In genomic region chr16:22098538-22099255, GRCh38 we compare ENCODE assay signal across 9 cellular contexts. TPM values are rescaled to one million over a fixed set of nuclear protein-coding genes. Genes with fewer than 3 reads are reported as not detected.
DNase-seq lines count a peak whose midpoint lies in the region; ATAC-seq, FAIRE-seq and TF ChIP-seq lines count a peak whose summit lies in the region.
"Had no signal": no experiment of that assay in that cellular context is flagged by ENCODE, and none has a peak within 500 bp of the region (broad histone marks: within the 10 kb centered on the region; RNA-seq: fewer than 3 reads in every experiment).

No MANE protein-coding gene starts in this region.

- WGBS in thyroid gland, 2 donors: 50 to 59% methylated on average over 8 of the region's 8 CpGs

- H3K4me1 Mint-ChIP-seq in CD4-positive, CD25-positive, alpha-beta regulatory T cell: peaks cover 0 to 4% (median 1%) of the 10 kb centered on the region in 4 donors

- H3K27me3 ChIP-seq in CD4-positive, CD25-positive, alpha-beta regulatory T cell (ENCODE audit: control insufficient read depth, insufficient read depth, low read length): peaks cover 9% of the 10 kb centered on the region
- H3K27me3 ChIP-seq in ascending aorta: no peaks in the 10 kb centered on the region
- no peaks in the 10 kb centered on the region for H3K27me3 ChIP-seq in thyroid gland

- no peaks in the 10 kb centered on the region for H3K36me3 Mint-ChIP-seq in CD4-positive, CD25-positive, alpha-beta regulatory T cell

- intact Hi-C loops in ascending aorta (cut with DNase I) (no loop called here), thyroid gland (cut with DNase I) (loop anchor here (5.0 to 10.0 kb wide), 2 partner anchors 86 to 101 kb away; no protein-coding TSS in a partner anchor)

- no peak for TF ChIP-seq POLR2A in thyroid gland (IDR thresholded peaks at IDR 0.05)

- H3K27ac Mint-ChIP-seq in CD4-positive, CD25-positive, alpha-beta regulatory T cell: no peak overlapping the region

- ATAC-seq in CD4-positive, CD25-positive, alpha-beta regulatory T cell (ENCODE audit: low read depth in 2 of 2): peak; percentile 58 to 71
- ATAC-seq in GM19351 (IDR thresholded peaks at IDR 0.05; ENCODE audit: unreplicated experiment): no peak

- H3K4me3 Mint-ChIP-seq in CD4-positive, CD25-positive, alpha-beta regulatory T cell: peak overlapping the region in 1 of 4 donors; percentile 41

- peak; percentile 68 for FAIRE-seq in GM19239 (lab: Jason Lieb, UNC)

- no peaks in the 10 kb centered on the region for H3K36me3 ChIP-seq in CD4-positive, CD25-positive, alpha-beta regulatory T cell (ENCODE audit: control insufficient read depth, insufficient read depth, low read length)
- H3K36me3 ChIP-seq in ascending aorta (no peaks in the 10 kb centered on the region), thyroid gland (no peaks in the 10 kb centered on the region)
- H3K36me3 ChIP-seq: neutrophil had no signal

- no peak overlapping the region for H3K27ac ChIP-seq in CD4-positive, CD25-positive, alpha-beta regulatory T cell (ENCODE audit: insufficient read depth, low read length, poor library complexity, severe bottlenecking)
- H3K27ac ChIP-seq in ascending aorta (no peak overlapping the region), thyroid gland (no peak overlapping the region)
- H3K27ac ChIP-seq: neutrophil had no signal

- no peak overlapping the region for H3K4me3 ChIP-seq in CD4-positive, CD25-positive, alpha-beta regulatory T cell (ENCODE audit: low read depth, low read length)
- H3K4me3 ChIP-seq in ascending aorta (no peak overlapping the region), thyroid gland (replicated peaks in 1 of 3) (no peak overlapping the region)

- H3K9me3 Mint-ChIP-seq in CD4-positive, CD25-positive, alpha-beta regulatory T cell: no peaks in the 10 kb centered on the region

- no peaks in the 10 kb centered on the region for H3K9me3 ChIP-seq in CD4-positive, CD25-positive, alpha-beta regulatory T cell (ENCODE audit: control insufficient read depth in 2 of 2, low read length in 2 of 2)
- H3K9me3 ChIP-seq in ascending aorta: no peaks in the 10 kb centered on the region
- H3K9me3 ChIP-seq in thyroid gland: no peaks in the 10 kb centered on the region
- H3K9me3 ChIP-seq: neutrophil had no signal

- DNase-seq in CD4-positive, CD25-positive, alpha-beta regulatory T cell: peak in 2 of 3 donors; percentile 49 to 65
- DNase-seq in GM19239 (ENCODE audit: insufficient read length, low spot score) (peak; percentile 41), NCI-H345 treated with DMSO at 0.1 percent for 48 hours (lab: John Stamatoyannopoulos, UW; ENCODE audit: unreplicated experiment) (peak; percentile 20), ascending aorta (ENCODE audit: low spot score in 2 of 2) (no peak), iPS-NIHi7 (ENCODE audit: extremely low spot score) (peak; percentile 79), thyroid gland (no peak)
- DNase-seq in effector CD4-positive, alpha-beta T cell: no peak

- no peaks in the 10 kb centered on the region for H3K4me1 ChIP-seq in CD4-positive, CD25-positive, alpha-beta regulatory T cell (ENCODE audit: control insufficient read depth, insufficient read depth, low read length, poor library complexity, severe bottlenecking)
- H3K4me1 ChIP-seq in ascending aorta: no peaks in the 10 kb centered on the region
- H3K4me1 ChIP-seq in thyroid gland: no peaks in the 10 kb centered on the region

- peak; percentile 5 to 37 (median 7) for TF ChIP-seq CTCF in ascending aorta (IDR thresholded peaks at IDR 0.05)
- TF ChIP-seq CTCF in thyroid gland (IDR thresholded peaks at IDR 0.05): peak in 5 of 6 experiments; percentile 35 to 67 (median 66)

- peaks cover 25% of the 10 kb centered on the region for H3K27me3 Mint-ChIP-seq in CD4-positive, CD25-positive, alpha-beta regulatory T cell

RNA-seq across cellular contexts. Expression of gene VWA3A, which starts 6.4 kb away (rescaled TPM):
- 0.37 TPM for total RNA-seq in CD4-positive, CD25-positive, alpha-beta regulatory T cell
- polyA plus RNA-seq in CD4-positive, CD25-positive, alpha-beta regulatory T cell: not detected
- total RNA-seq in ascending aorta: not detected
- under 1 TPM in 1 of 4 donors, not detected in 3; 0.56 TPM for total RNA-seq in thyroid gland

Comparison
In these comparisons a context has a peak if more than half of its experiments do, and no peak if none do; other contexts are left out.
1. DNase-seq: peak in CD4-positive, CD25-positive, alpha-beta regulatory T cell (2 of 3), GM19239 (single experiment), NCI-H345 treated with DMSO at 0.1 percent for 48 hours (single experiment) and iPS-NIHi7 (single experiment); none in ascending aorta (0 of 2), thyroid gland (0 of 2) and effector CD4-positive, alpha-beta T cell (single experiment).